8 cellular contexts compared by ENCODE assay signal in genomic region chr1:48435312-48436002, GRCh38. TPM values are rescaled to one million over a fixed set of nuclear protein-coding genes. Genes with fewer than 3 reads are reported as not detected.
DNase-seq lines count a peak whose midpoint lies in the region; ATAC-seq, FAIRE-seq and TF ChIP-seq lines count a peak whose summit lies in the region.
"Not testable (repeated sequence)": the region's sequence is repeated elsewhere in the genome, so short reads cannot be mapped to it uniquely, and the experiment has no call there.

No MANE protein-coding gene starts in this region.

- not testable (repeated sequence) for H3K9ac ChIP-seq in HCT116 (ENCODE audit: low read length)

- POLR2A ChIA-PET in A549 (lab: Yijun Ruan, JAX); HCT116 (lab: Charles Lee); WTC11 (lab: Charles Lee): not testable (repeated sequence)

- BruUV-seq in HCT116 (replicated peaks; lab: Mats Ljungman, UMichigan) = not testable (repeated sequence)

- not testable (repeated sequence) for TF ChIP-seq POLR2A in A549 (IDR thresholded peaks at IDR 0.05; ENCODE audit: low read length); HCT116 (IDR thresholded peaks at IDR 0.05; ENCODE audit: borderline replicate concordance, extremely low read depth, insufficient read depth, insufficient read length)

- not testable (repeated sequence) for TF ChIP-seq CTCF in A549 (IDR thresholded peaks at IDR 0.05); HCT116 (IDR thresholded peaks at IDR 0.05 in 2 of 3, conservative IDR thresholded peaks at IDR 0.05 in 1 of 3; ENCODE audit: borderline replicate concordance in 1 of 3, insufficient read depth in 1 of 3, low read depth in 2 of 3, low read length in 2 of 3); WTC11 (IDR thresholded peaks at IDR 0.05); bronchial epithelial cell (IDR thresholded peaks at IDR 0.05; ENCODE audit: insufficient read depth, low read length, severe bottlenecking); upper lobe of right lung (IDR thresholded peaks at IDR 0.05)

- not testable (repeated sequence) for TF ChIP-seq EP300 in A549 (IDR thresholded peaks at IDR 0.05)

- not testable (repeated sequence) for H3K4me2 ChIP-seq in A549; HCT116 (ENCODE audit: low read length)

- not testable (repeated sequence) for H3K27me3 ChIP-seq in HCT116 (ENCODE audit: insufficient read depth, low read length); bronchial epithelial cell (ENCODE audit: control insufficient read depth, insufficient read depth, low read length); upper lobe of right lung

- not testable (repeated sequence) for H3K27ac Mint-ChIP-seq in WTC11; activated naive CD4-positive, alpha-beta T cell treated with anti-CD3 and anti-CD28 coated beads, Interleukin-2, amount 50 U/mL, for 72 hours; natural killer cell treated with Interleukin-12 subunit alpha and Interleukin-12 subunit beta and Interleukin-15 and Interleukin-18, amount 100 ng/mL, for 72 hours

- intact Hi-C loops in HCT116 (cut with micrococcal nuclease); upper lobe of right lung (cut with DNase I): not testable (repeated sequence)

- H3K9me2 ChIP-seq in HCT116 (ENCODE audit: insufficient read depth) = not testable (repeated sequence)

- H3K27me3 Mint-ChIP-seq in WTC11 (ENCODE audit: low read depth) = peaks cover 25% of the 10 kb centered on the region
- not testable (repeated sequence) for H3K27me3 Mint-ChIP-seq in natural killer cell treated with Interleukin-12 subunit alpha and Interleukin-12 subunit beta and Interleukin-15 and Interleukin-18, amount 100 ng/mL, for 72 hours

- H3K79me2 ChIP-seq in HCT116 (ENCODE audit: insufficient read depth, low read length) = not testable (repeated sequence)

- ATAC-seq in A549 (peak; percentile 44 to 90; a peak in 4 of 6 replicates), HCT116 (peak; percentile 52; the same call in 1 of the 2 replicates), WTC11 (0 out of 2 replicates have a peak, but pooled peaks have one; percentile 30), left lobe of liver (peak; percentile 26), upper lobe of right lung (peak; percentile 52)
- ATAC-seq in activated naive CD4-positive, alpha-beta T cell treated with anti-CD3 and anti-CD28 coated beads, Interleukin-2, amount 50 U/mL, for 72 hours = peak; percentile 47 to 49
- ATAC-seq in natural killer cell treated with Interleukin-12 subunit alpha and Interleukin-12 subunit beta and Interleukin-15 and Interleukin-18, amount 100 ng/mL, for 72 hours = peak; percentile 43 to 52

- not testable (repeated sequence) for H3K4me3 Mint-ChIP-seq in WTC11; natural killer cell treated with Interleukin-12 subunit alpha and Interleukin-12 subunit beta and Interleukin-15 and Interleukin-18, amount 100 ng/mL, for 72 hours

- not testable (repeated sequence) for H3K4me1 ChIP-seq in A549; HCT116 (ENCODE audit: control insufficient read depth in 1 of 2, insufficient read depth in 2 of 2, low read length in 2 of 2); upper lobe of right lung

- CTCF ChIA-PET in A549 (lab: Yijun Ruan, JAX); HCT116 (lab: Charles Lee); WTC11 (lab: Charles Lee): not testable (repeated sequence)

- H3K9me3 ChIP-seq in A549; HCT116 (ENCODE audit: control insufficient read depth in 1 of 2, insufficient read depth in 1 of 2, low read depth in 1 of 2, low read length in 2 of 2); upper lobe of right lung: not testable (repeated sequence)

- peaks cover 50% of the 10 kb centered on the region for H3K9me3 Mint-ChIP-seq in WTC11
- H3K9me3 Mint-ChIP-seq in activated naive CD4-positive, alpha-beta T cell treated with anti-CD3 and anti-CD28 coated beads, Interleukin-2, amount 50 U/mL, for 72 hours; natural killer cell treated with Interleukin-12 subunit alpha and Interleukin-12 subunit beta and Interleukin-15 and Interleukin-18, amount 100 ng/mL, for 72 hours: not testable (repeated sequence)

- H3K4me3 ChIP-seq in A549; HCT116 (replicated peaks in 1 of 2; ENCODE audit: low read depth in 1 of 2, low read length in 2 of 2); bronchial epithelial cell (ENCODE audit: low read depth, low read length); upper lobe of right lung: not testable (repeated sequence)

- not testable (repeated sequence) for H3K36me3 ChIP-seq in HCT116 (ENCODE audit: control insufficient read depth in 1 of 2, insufficient read depth in 2 of 2, low read length in 2 of 2); bronchial epithelial cell (ENCODE audit: control insufficient read depth, insufficient read depth, low read length); upper lobe of right lung

- not testable (repeated sequence) for H2AFZ ChIP-seq in HCT116 (ENCODE audit: low read depth, low read length, poor library complexity, severe bottlenecking)

- H3K4me1 Mint-ChIP-seq in WTC11; natural killer cell treated with Interleukin-12 subunit alpha and Interleukin-12 subunit beta and Interleukin-15 and Interleukin-18, amount 100 ng/mL, for 72 hours (ENCODE audit: low read depth in 2 of 2): not testable (repeated sequence)

- DNase-seq in A549 (ENCODE audit: low read depth in 1 of 2, low spot score in 1 of 2); HCT116 (ENCODE audit: low read depth, low spot score); WTC11 (ENCODE audit: low spot score); activated naive CD4-positive, alpha-beta T cell treated with anti-CD3 and anti-CD28 coated beads, Interleukin-2, amount 50 U/mL, for 72 hours (ENCODE audit: low spot score in 2 of 2); bronchial epithelial cell (ENCODE audit: low read depth); left lobe of liver (ENCODE audit: low spot score); natural killer cell treated with Interleukin-12 subunit alpha and Interleukin-12 subunit beta and Interleukin-15 and Interleukin-18, amount 100 ng/mL, for 72 hours (ENCODE audit: low spot score); upper lobe of right lung: not testable (repeated sequence)

- not testable (repeated sequence) for H3K27ac ChIP-seq in A549; HCT116 (ENCODE audit: low read depth, low read length); upper lobe of right lung

- not testable (repeated sequence) for H4K20me1 ChIP-seq in HCT116 (ENCODE audit: insufficient read depth)

- FAIRE-seq in A549 (lab: Jason Lieb, UNC) = not testable (repeated sequence)
- FAIRE-seq in bronchial epithelial cell (lab: Jason Lieb, UNC) = peak; percentile 73

- RAD21 ChIA-PET in HCT116 (lab: Charles Lee; ENCODE audit: low non-redundant PET in 1 of 2, low total read pairs in 2 of 2, uncharacterized antibody in 2 of 2, unreplicated experiment in 2 of 2) = not testable (repeated sequence)

- peaks cover 37% of the 10 kb centered on the region for H3K36me3 Mint-ChIP-seq in WTC11
- H3K36me3 Mint-ChIP-seq in activated naive CD4-positive, alpha-beta T cell treated with anti-CD3 and anti-CD28 coated beads, Interleukin-2, amount 50 U/mL, for 72 hours; natural killer cell treated with Interleukin-12 subunit alpha and Interleukin-12 subunit beta and Interleukin-15 and Interleukin-18, amount 100 ng/mL, for 72 hours: not testable (repeated sequence)

- 85% methylated on average over 14 of the region's 29 CpGs for WGBS in A549 (ENCODE audit: missing lambda C conversion rate)

- TF ChIP-seq RAD21 in A549 (conservative IDR thresholded peaks at IDR 0.05 in 1 of 2, IDR thresholded peaks at IDR 0.05 in 1 of 2); HCT116 (IDR thresholded peaks at IDR 0.05; ENCODE audit: low read depth): not testable (repeated sequence)

TF ChIP-seq in A549, 52 proteins besides CTCF, POLR2A, EP300 and RAD21:
- TF ChIP-seq MAFK (IDR thresholded peaks at IDR 0.05; ENCODE audit: partially characterized antibody) = peak; percentile 41

RNA-seq across cellular contexts. Expression of gene SPATA6, which starts 36.5 kb away (rescaled TPM):
- polyA plus RNA-seq in A549 (2011; rRNA removed) (2.8 and 3.5 TPM in 2 replicates), A549 (2017; fragmentation: RNase III; extraction: RNeasy Plus Mini Kit Qiagen cat#74134 plus additional on column Dnase treatment) (2.1 to 2.6 TPM (median 2.3 TPM) in 3 replicates)
- polyA plus RNA-seq in A549 (2012; cell fraction: cytosol; rRNA removed) = 0.67 and 1.4 TPM in 2 replicates
- 0.75 and 1.1 TPM in 2 replicates for polyA plus RNA-seq in A549 (2012; cell fraction: nucleus; rRNA removed)
- 3.4 and 5.0 TPM in 2 replicates for polyA minus RNA-seq in A549 (2011; rRNA and poly(A)+ RNA removed)
- total RNA-seq in HCT116 (2021; ENCODE audit: unreplicated experiment) (8.6 TPM), WTC11 (2021) (16.0 to 17.7 TPM (median 17.1 TPM) in 3 replicates), bronchial epithelial cell (0.79 and 2.0 TPM in 2 replicates), left lobe of liver (7.5 TPM), upper lobe of right lung (19.5 TPM)
- 2.6 and 3.4 TPM in 2 replicates for polyA plus RNA-seq in HCT116 (2012)
- total RNA-seq in activated naive CD4-positive, alpha-beta T cell treated with anti-CD3 and anti-CD28 coated beads, Interleukin-2, amount 50 U/mL, for 72 hours = 1 to 10 TPM; 1.7 to 4.2 TPM
- total RNA-seq in natural killer cell treated with Interleukin-12 subunit alpha and Interleukin-12 subunit beta and Interleukin-15 and Interleukin-18, amount 100 ng/mL, for 72 hours = 1 to 10 TPM; 2.1 to 4.0 TPM
